ENCODE assay signal across 12 cellular contexts in the genomic region with DNA sequence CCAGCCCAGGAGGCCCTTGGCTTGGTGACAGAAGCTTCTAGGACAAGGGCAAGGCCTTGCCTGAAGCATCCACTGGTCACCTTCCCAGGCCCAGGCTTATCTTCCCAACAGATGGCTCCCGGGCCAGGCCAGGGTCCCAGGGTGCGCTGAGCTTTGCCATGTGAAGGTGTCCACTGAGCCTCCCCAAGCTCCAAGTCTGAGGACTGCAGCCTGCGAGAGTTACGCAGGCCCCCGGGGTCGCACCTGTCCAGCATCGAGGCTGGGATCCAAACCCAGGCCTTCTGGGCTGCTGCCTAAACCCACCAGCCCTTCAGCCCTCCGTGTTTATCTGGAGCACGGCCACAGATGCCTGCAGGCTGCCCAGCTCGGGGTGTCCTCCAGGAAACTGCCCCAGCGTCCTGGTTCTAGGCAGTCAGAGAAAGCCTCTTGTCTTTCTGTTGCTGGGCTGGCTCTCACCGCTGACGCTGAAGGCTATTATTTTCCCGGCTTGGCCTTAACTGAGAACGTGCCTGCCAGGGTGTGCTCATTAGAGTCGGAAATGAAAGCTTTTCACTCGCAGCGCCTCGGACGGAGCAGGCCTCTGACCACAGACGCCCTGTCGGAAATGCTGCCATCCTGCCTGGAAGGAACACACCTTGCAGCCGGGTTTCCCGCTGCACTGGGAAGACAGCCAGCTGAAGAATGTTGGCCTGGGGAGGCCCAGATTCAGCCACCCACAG.
A peak's percentile ranks its signal among the peaks of the same experiment; 100 is the strongest.
DNase-seq lines count a peak whose midpoint lies in the region; ATAC-seq, FAIRE-seq and TF ChIP-seq lines count a peak whose summit lies in the region.
"Had no signal": no experiment of that assay in that cellular context is flagged by ENCODE, and none has a peak within 500 bp of the region (broad histone marks: within the 10 kb centered on the region; RNA-seq: fewer than 3 reads in every experiment).

No MANE protein-coding gene starts in this region.

- H3K27me3 ChIP-seq in astrocyte (ENCODE audit: insufficient read depth, low read length) (no peaks in the 10 kb centered on the region), rectal smooth muscle tissue (ENCODE audit: control insufficient read depth, insufficient read depth, low read length) (peaks cover 2% of the 10 kb centered on the region), hepatocyte (no peaks in the 10 kb centered on the region)

- H3K9ac ChIP-seq in astrocyte (ENCODE audit: low read length) (peak overlapping the region; percentile 23), rectal smooth muscle tissue (ENCODE audit: low read length) (no peak overlapping the region)

- ATAC-seq in HG03457 (IDR thresholded peaks at IDR 0.05; ENCODE audit: unreplicated experiment) (no peak), GM21576 (IDR thresholded peaks at IDR 0.05; ENCODE audit: unreplicated experiment) (no peak)
- ATAC-seq: GM23338 had no signal

- H3K4me3 ChIP-seq in astrocyte (ENCODE audit: insufficient read depth, low read depth, low read length) = no peak overlapping the region
- H3K4me3 ChIP-seq in rectal smooth muscle tissue (ENCODE audit: low read length) = no peak overlapping the region
- H3K4me3 ChIP-seq in hepatocyte = no peak overlapping the region
- H3K4me3 ChIP-seq: GM23338 had no signal

- H3K9me3 Mint-ChIP-seq in astrocyte (ENCODE audit: unreplicated experiment) = no peaks in the 10 kb centered on the region
- H3K9me3 Mint-ChIP-seq: GM23338 had no signal

- H3K36me3 ChIP-seq in astrocyte (ENCODE audit: insufficient read depth, low read length) (no peaks in the 10 kb centered on the region), rectal smooth muscle tissue (ENCODE audit: control insufficient read depth, insufficient read depth, low read length) (no peaks in the 10 kb centered on the region), hepatocyte (replicated peaks; ENCODE audit: insufficient read depth, low read depth) (no peaks in the 10 kb centered on the region)

- H3K27ac ChIP-seq in astrocyte (ENCODE audit: low read depth, low read length) = no peak overlapping the region
- H3K27ac ChIP-seq in rectal smooth muscle tissue (ENCODE audit: low read depth, low read length) = peak overlapping the region; percentile 24
- no peak overlapping the region for H3K27ac ChIP-seq in hepatocyte

- FAIRE-seq in astrocyte (lab: Jason Lieb, UNC) = no peak

- DNase-seq in EH (ENCODE audit: low read depth) (peak; percentile 66), astrocyte (ENCODE audit: low read depth) (peak; percentile 64), head of caudate nucleus (peak in 26 of 42 donors; percentile 14 to 65 (median 32)), NCI-H1694 (lab: John Stamatoyannopoulos, UW) (no peak), hepatocyte (ENCODE audit: low spot score) (no peak)
- DNase-seq: AML-193, GDM1, NCI-H748 treated with DMSO at 0.1 percent for 48 hours had no signal

- intact Hi-C loops in head of caudate nucleus (cut with DNase I) = no loop called here

- H4K20me1 ChIP-seq in astrocyte (ENCODE audit: insufficient read depth, low read length) (no peaks in the 10 kb centered on the region), hepatocyte (ENCODE audit: insufficient read depth, poor library complexity, severe bottlenecking) (no peaks in the 10 kb centered on the region)

- H3K79me2 ChIP-seq in astrocyte (ENCODE audit: insufficient read depth, low read length) = no peaks in the 10 kb centered on the region
- no peaks in the 10 kb centered on the region for H3K79me2 ChIP-seq in hepatocyte

- H3K4me3 Mint-ChIP-seq in astrocyte (ENCODE audit: unreplicated experiment) = no peak overlapping the region
- H3K4me3 Mint-ChIP-seq: GM23338 had no signal

- H3K4me1 ChIP-seq in astrocyte (ENCODE audit: insufficient read depth, low read length) (peaks cover 21% of the 10 kb centered on the region), rectal smooth muscle tissue (ENCODE audit: control insufficient read depth, insufficient read depth, low read length) (peaks cover 6% of the 10 kb centered on the region), hepatocyte (ENCODE audit: insufficient read depth) (peaks cover 3% of the 10 kb centered on the region)

- H3K4me1 Mint-ChIP-seq in astrocyte (ENCODE audit: low read depth, unreplicated experiment) = no peaks in the 10 kb centered on the region

- TF ChIP-seq CTCF in astrocyte (IDR thresholded peaks at IDR 0.05; ENCODE audit: insufficient read depth, low read depth, low read length) (no peak), hepatocyte (IDR thresholded peaks at IDR 0.05; ENCODE audit: poor library complexity) (no peak)

- H3K4me2 ChIP-seq in astrocyte (ENCODE audit: low read length) (no peak overlapping the region), hepatocyte (no peak overlapping the region)
- H3K4me2 ChIP-seq: GM23338 had no signal

- H3K36me3 Mint-ChIP-seq in astrocyte (ENCODE audit: low read depth, unreplicated experiment) = no peaks in the 10 kb centered on the region

- H3K9me2 ChIP-seq in hepatocyte (replicated peaks; ENCODE audit: insufficient read depth) = no peaks in the 10 kb centered on the region

- 88% methylated on average over 24 of the region's 24 CpGs for WGBS in hepatocyte (ENCODE audit: low lambda C conversion rate, missing lambda C conversion rate)

- no peak overlapping the region for H3K27ac Mint-ChIP-seq in astrocyte (ENCODE audit: unreplicated experiment)
- H3K27ac Mint-ChIP-seq: GM23338 had no signal

- H2AFZ ChIP-seq in astrocyte (ENCODE audit: low read depth, low read length) = no peak overlapping the region
- no peak overlapping the region for H2AFZ ChIP-seq in hepatocyte
- H2AFZ ChIP-seq: GM23338 had no signal

- H3K9me3 ChIP-seq in astrocyte (ENCODE audit: insufficient read depth, low read depth, low read length) (no peaks in the 10 kb centered on the region), hepatocyte (ENCODE audit: low read depth) (no peaks in the 10 kb centered on the region)

- H3K27me3 Mint-ChIP-seq in astrocyte (ENCODE audit: low read depth, unreplicated experiment) = peaks cover 4% of the 10 kb centered on the region

Comparison
In these comparisons a context has a peak if more than half of its experiments do, and no peak if none do; other contexts are left out.
1. DNase-seq: peak in EH (single experiment), astrocyte (single experiment) and head of caudate nucleus (26 of 42); none in NCI-H1694 (single experiment) and hepatocyte (single experiment).